Comparison of ENCODE assay signal across 8 cellular contexts in genomic region chr11:5596611-5597201, GRCh38. TPM values are rescaled to one million over a fixed set of nuclear protein-coding genes. Genes with fewer than 3 reads are reported as not detected.
DNase-seq lines count a peak whose midpoint lies in the region; ATAC-seq and TF ChIP-seq lines count a peak whose summit lies in the region.

A gene with protein sequence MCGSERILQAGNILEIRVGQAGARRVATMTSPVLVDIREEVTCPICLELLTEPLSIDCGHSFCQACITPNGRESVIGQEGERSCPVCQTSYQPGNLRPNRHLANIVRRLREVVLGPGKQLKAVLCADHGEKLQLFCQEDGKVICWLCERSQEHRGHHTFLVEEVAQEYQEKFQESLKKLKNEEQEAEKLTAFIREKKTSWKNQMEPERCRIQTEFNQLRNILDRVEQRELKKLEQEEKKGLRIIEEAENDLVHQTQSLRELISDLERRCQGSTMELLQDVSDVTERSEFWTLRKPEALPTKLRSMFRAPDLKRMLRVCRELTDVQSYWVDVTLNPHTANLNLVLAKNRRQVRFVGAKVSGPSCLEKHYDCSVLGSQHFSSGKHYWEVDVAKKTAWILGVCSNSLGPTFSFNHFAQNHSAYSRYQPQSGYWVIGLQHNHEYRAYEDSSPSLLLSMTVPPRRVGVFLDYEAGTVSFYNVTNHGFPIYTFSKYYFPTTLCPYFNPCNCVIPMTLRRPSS (plus strand): TSS chr11:5596637. CDS start chr11:5596898, 261 bp downstream.

- H3K27ac ChIP-seq in HEK293 (ENCODE audit: extremely low read depth, low read depth, low read length) (no peak within 1 kb of the TSS; the same call in 1 of the 2 replicates), RWPE2 (ENCODE audit: poor library complexity, severe bottlenecking) (peak within 1 kb of the TSS; percentile 87), esophagus (ENCODE audit: low read depth in 2 of 2, low read length in 1 of 2) (peak within 1 kb of the TSS; percentile 81 to 87), aorta (ENCODE audit: low read depth in 1 of 2, low read length in 2 of 2) (peak within 1 kb of the TSS; percentile 57 to 58)

- DNase-seq in GM03348 (ENCODE audit: low spot score) (peak; percentile 78), RWPE2 (ENCODE audit: low spot score) (peak; percentile 70), aorta (peak; percentile 64 to 81), cerebellum (ENCODE audit: low spot score) (no peak), putamen (ENCODE audit: low spot score) (no peak)

- 6 to 10% methylated on average over 18 to 20 of the region's 20 CpGs for WGBS in esophagus, 2 donors
- WGBS in aorta, 2 donors, result 2 to 5% methylated on average over 18 to 20 of the region's 20 CpGs

- H3K4me1 ChIP-seq in HEK293 (ENCODE audit: control insufficient read depth, insufficient read depth, low read length) (no peaks in the 10 kb centered on the region), RWPE2 (ENCODE audit: insufficient read depth, poor library complexity, severe bottlenecking) (peaks cover 20% of the 10 kb centered on the region), esophagus (ENCODE audit: control insufficient read depth in 2 of 2, insufficient read depth in 2 of 2, low read length in 1 of 2) (no peaks in the 10 kb centered on the region), mucosa of stomach (ENCODE audit: control insufficient read depth, insufficient read depth, low read length) (peaks cover 14% of the 10 kb centered on the region), aorta (ENCODE audit: control insufficient read depth in 1 of 2, insufficient read depth in 2 of 2, low read length in 2 of 2) (no peaks in the 10 kb centered on the region)

- no peaks in the 10 kb centered on the region for H3K36me3 ChIP-seq in HEK293 (ENCODE audit: control insufficient read depth in 2 of 2, insufficient read depth in 1 of 2, low read length in 2 of 2)
- no peaks in the 10 kb centered on the region; the same call in 1 of the 2 replicates for H3K36me3 ChIP-seq in RWPE2 (ENCODE audit: low read depth)
- H3K36me3 ChIP-seq in esophagus (ENCODE audit: control insufficient read depth in 2 of 2, insufficient read depth in 2 of 2, low read length in 1 of 2), result no peaks in the 10 kb centered on the region
- no peaks in the 10 kb centered on the region for H3K36me3 ChIP-seq in mucosa of stomach (ENCODE audit: control insufficient read depth, insufficient read depth, low read length)
- H3K36me3 ChIP-seq in aorta (ENCODE audit: control insufficient read depth in 1 of 2, insufficient read depth in 2 of 2, low read length in 1 of 2), result no peaks in the 10 kb centered on the region

- H3K4me3 ChIP-seq in HEK293 (ENCODE audit: low read depth, low read length), result peak within 1 kb of the TSS; percentile 53
- H3K4me3 ChIP-seq in RWPE2 (ENCODE audit: severe bottlenecking), result peak within 1 kb of the TSS; percentile 46
- H3K4me3 ChIP-seq in esophagus (ENCODE audit: low read depth in 1 of 2, low read length in 2 of 2), result peak within 1 kb of the TSS; percentile 56 to 80
- peak within 1 kb of the TSS; percentile 40 for H3K4me3 ChIP-seq in mucosa of stomach (ENCODE audit: low read length)
- H3K4me3 ChIP-seq in aorta (ENCODE audit: low read length in 2 of 2), result peak within 1 kb of the TSS; percentile 90 to 98

- POLR2A ChIA-PET in HEK293 (lab: Yijun Ruan, JAX), result interaction anchor here (1.1 kb wide), 1 partner anchor 244 kb away, joined by 6 read pairs; no protein-coding TSS in a partner anchor

- CTCF ChIA-PET in HEK293 (lab: Yijun Ruan, JAX), result no interaction called here

- intact Hi-C loops in aorta (cut with DNase I), result no loop called here

- no peaks in the 10 kb centered on the region for H3K27me3 ChIP-seq in RWPE2 (ENCODE audit: insufficient read depth, poor library complexity, severe bottlenecking)
- no peaks in the 10 kb centered on the region for H3K27me3 ChIP-seq in esophagus (ENCODE audit: control insufficient read depth in 1 of 2, insufficient read depth in 2 of 2, low read length in 2 of 2)
- no peaks in the 10 kb centered on the region for H3K27me3 ChIP-seq in mucosa of stomach (ENCODE audit: control insufficient read depth, insufficient read depth, low read length)
- no peaks in the 10 kb centered on the region for H3K27me3 ChIP-seq in aorta (ENCODE audit: control insufficient read depth in 1 of 2, insufficient read depth in 2 of 2, low read length in 1 of 2)

- H3K9me3 ChIP-seq in HEK293 (ENCODE audit: control insufficient read depth, insufficient read depth, low read depth, low read length) (no peaks in the 10 kb centered on the region), RWPE2 (ENCODE audit: severe bottlenecking) (peaks cover 2% of the 10 kb centered on the region), esophagus (ENCODE audit: control insufficient read depth in 2 of 2, insufficient read depth in 1 of 2, low read depth in 1 of 2, low read length in 1 of 2) (no peaks in the 10 kb centered on the region), mucosa of stomach (ENCODE audit: control insufficient read depth, low read length) (no peaks in the 10 kb centered on the region), aorta (ENCODE audit: control insufficient read depth, low read length) (no peaks in the 10 kb centered on the region)

- ATAC-seq in RWPE2 (ENCODE audit: low read depth), result peak; percentile 69
- peak; percentile 76 for ATAC-seq in aorta (ENCODE audit: low FRiP score)

- peak within 1 kb of the TSS; percentile 62 for H3K9ac ChIP-seq in mucosa of stomach (ENCODE audit: low read length)

- TF ChIP-seq CTCF in HEK293 (tag by site-specific recombination; IDR thresholded peaks at IDR 0.05) (no peak), RWPE2 (IDR thresholded peaks at IDR 0.05; ENCODE audit: poor library complexity, severe bottlenecking) (no peak)

TF ChIP-seq in HEK293, 187 proteins besides CTCF, POLR2A, EP300 and RAD21:
- TF ChIP-seq ZSCAN23 (tag by site-specific recombination; IDR thresholded peaks at IDR 0.05) (no peak), ZNF510 (tag by site-specific recombination; IDR thresholded peaks at IDR 0.05; ENCODE audit: insufficient replicate concordance) (no peak), ZNF473 (tag by site-specific recombination; IDR thresholded peaks at IDR 0.05) (no peak), SETDB1 (IDR thresholded peaks at IDR 0.05; ENCODE audit: insufficient read length, low read length) (no peak), ZBTB8A (tag by site-specific recombination; IDR thresholded peaks at IDR 0.05) (no peak), TCF7L2 (IDR thresholded peaks at IDR 0.05; ENCODE audit: borderline replicate concordance, low read depth, low read length) (no peak), ZNF211 (tag by site-specific recombination; IDR thresholded peaks at IDR 0.05; ENCODE audit: low read depth) (no peak), ZNF138 (tag by site-specific recombination; IDR thresholded peaks at IDR 0.05; ENCODE audit: borderline replicate concordance) (no peak), ZNF24 (tag by site-specific recombination; IDR thresholded peaks at IDR 0.05) (no peak), ZBTB7A (tag by site-specific recombination; IDR thresholded peaks at IDR 0.05; ENCODE audit: low read depth) (no peak), ZNF747 (tag by site-specific recombination; IDR thresholded peaks at IDR 0.05) (no peak), ZNF112 (tag by site-specific recombination; IDR thresholded peaks at IDR 0.05) (no peak), ZFP3 (tag by site-specific recombination; IDR thresholded peaks at IDR 0.05; ENCODE audit: low read depth) (no peak), SALL2 (tag by site-specific recombination; IDR thresholded peaks at IDR 0.05; ENCODE audit: borderline replicate concordance) (no peak), ZNF571 (tag by site-specific recombination; IDR thresholded peaks at IDR 0.05) (no peak)
TF ChIP-seq in HEK293: peak in this region for 0.

RNA-seq across cellular contexts. Expression of the gene that starts here (rescaled TPM):
- polyA plus RNA-seq in esophagus (1 to 10 TPM; 4.9 to 5.2 TPM), aorta (1 to 10 TPM; 3.6 to 6.3 TPM)
- total RNA-seq in aorta (1 to 10 TPM; 2.1 to 5.1 TPM), cerebellum (0.27 TPM)

Comparison
In these comparisons a context has a peak if more than half of its experiments do, and no peak if none do; other contexts are left out.
1. DNase-seq: peak in GM03348 (single experiment), RWPE2 (single experiment) and aorta (2 of 2); none in cerebellum (single experiment) and putamen (single experiment).
2. H3K4me3 ChIP-seq: peak in every context shown above with its lines; median percentile 94 in aorta; 68 in esophagus; 53 in HEK293; 46 in RWPE2; 40 in mucosa of stomach.